Comparison of ENCODE assay signal across 22 cellular contexts in the genomic region with DNA sequence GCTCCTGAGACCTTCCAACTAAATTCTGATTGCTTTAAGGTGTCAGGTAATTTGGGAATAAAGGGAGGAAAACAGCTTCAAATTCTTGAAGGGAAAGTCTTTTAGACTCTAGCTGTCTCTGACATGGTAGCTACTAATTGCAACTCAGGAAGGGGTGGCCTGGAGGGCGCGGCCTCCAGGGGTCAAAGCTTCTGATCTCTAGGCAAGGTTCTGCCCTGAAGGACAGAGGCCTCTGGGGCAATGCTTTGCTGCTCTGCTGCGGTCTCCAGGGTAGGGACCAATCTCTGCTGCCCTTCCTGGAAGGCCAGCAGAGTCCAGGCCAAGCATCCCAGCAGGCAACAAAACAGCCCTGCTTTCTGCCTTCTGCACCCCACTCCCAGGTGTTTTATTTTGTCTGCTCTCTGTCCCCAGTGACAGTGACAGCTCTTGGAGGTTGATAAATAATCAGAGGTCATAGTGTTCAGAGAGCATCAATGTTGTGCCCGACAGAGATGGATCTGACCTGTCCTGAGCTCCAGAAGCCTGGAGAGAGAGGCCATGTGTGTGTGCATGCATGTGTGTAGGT. TPM values are rescaled to one million over a fixed set of nuclear protein-coding genes. Genes with fewer than 3 reads are reported as not detected.
DNase-seq lines count a peak whose midpoint lies in the region; ATAC-seq and TF ChIP-seq lines count a peak whose summit lies in the region.
"Had no signal": no experiment of that assay in that cellular context is flagged by ENCODE, and none has a peak within 500 bp of the region (broad histone marks: within the 10 kb centered on the region; RNA-seq: fewer than 3 reads in every experiment).

No MANE protein-coding gene starts in this region.

- peaks cover 23% of the 10 kb centered on the region for H3K27me3 Mint-ChIP-seq in endothelial cell (ENCODE audit: unreplicated experiment)
- peaks cover 29 to 53% (median 42%) of the 10 kb centered on the region in 5 donors for H3K27me3 Mint-ChIP-seq in naive thymus-derived CD4-positive, alpha-beta T cell
- peaks cover 38% of the 10 kb centered on the region for H3K27me3 Mint-ChIP-seq in progenitor cell of endocrine pancreas

- H3K9me3 Mint-ChIP-seq in endothelial cell (ENCODE audit: unreplicated experiment), result no peaks in the 10 kb centered on the region
- H3K9me3 Mint-ChIP-seq in naive thymus-derived CD4-positive, alpha-beta T cell, result peaks cover 0 to 6% (median 0%) of the 10 kb centered on the region in 11 donors
- no peaks in the 10 kb centered on the region for H3K9me3 Mint-ChIP-seq in progenitor cell of endocrine pancreas (ENCODE audit: low read depth)
- H3K9me3 Mint-ChIP-seq: GM23338 had no signal

- no peak for DNase-seq in endothelial cell (ENCODE audit: low spot score)
- DNase-seq in naive thymus-derived CD4-positive, alpha-beta T cell, result no peak
- no peak for DNase-seq in progenitor cell of endocrine pancreas (ENCODE audit: low spot score, unreplicated experiment)
- DNase-seq in Right ventricle myocardium inferior (ENCODE audit: missing footprints), result no peak
- no peak for DNase-seq in activated CD4-positive, alpha-beta T cell treated with anti-CD3 and anti-CD28 coated beads, Interleukin-2, amount 50 U/mL, for 4 hours
- DNase-seq: BE2C, KBM-7, MV-4-11, NCI-H1105, NCI-H1436 treated with DMSO at 0.1 percent for 48 hours, NCI-H187 treated with DMSO at 0.1 percent for 48 hours, NCI-H2171 treated with DMSO at 0.1 percent for 48 hours, NCI-H524 treated with DMSO at 0.1 percent for 48 hours, NCI-H774, SJCRH30 had no signal

- peaks cover 4% of the 10 kb centered on the region for H3K36me3 Mint-ChIP-seq in endothelial cell (ENCODE audit: low read depth, unreplicated experiment)
- no peaks in the 10 kb centered on the region for H3K36me3 Mint-ChIP-seq in naive thymus-derived CD4-positive, alpha-beta T cell
- no peaks in the 10 kb centered on the region for H3K36me3 Mint-ChIP-seq in progenitor cell of endocrine pancreas (ENCODE audit: insufficient read depth)
- H3K36me3 Mint-ChIP-seq: CD14-positive monocyte had no signal

- intact Hi-C loops in naive thymus-derived CD4-positive, alpha-beta T cell (cut with micrococcal nuclease), result no loop called here
- intact Hi-C loops in Right ventricle myocardium inferior (cut with DNase I), result no loop called here

- CTCF ChIA-PET in HEK293 (lab: Yijun Ruan, JAX), result interaction anchor here (0.7 to 2.8 kb wide), 9 partner anchors 8 to 46 kb away, joined by 3 to 18 read pairs (median 3); no protein-coding TSS in a partner anchor
- CTCF ChIA-PET in naive thymus-derived CD4-positive, alpha-beta T cell (lab: Charles Lee), result no interaction called here

- no peak for ATAC-seq in naive thymus-derived CD4-positive, alpha-beta T cell
- ATAC-seq in Right ventricle myocardium inferior, result no peak
- ATAC-seq in HG03469 (IDR thresholded peaks at IDR 0.05; ENCODE audit: unreplicated experiment), result no peak
- ATAC-seq: GM23338, SK-N-SH treated with all-trans-retinoic acid at 6 μM for 48 hours had no signal

- H3K27me3 ChIP-seq in naive thymus-derived CD4-positive, alpha-beta T cell (ENCODE audit: control insufficient read depth in 2 of 2, insufficient read depth in 2 of 2, low read length in 2 of 2), result peaks cover 0 to 6% of the 10 kb centered on the region in 2 donors
- H3K27me3 ChIP-seq: BE2C had no signal

- peaks cover 0 to 4% of the 10 kb centered on the region in 2 experiments; a peak in 1 of 3 replicates for H3K36me3 ChIP-seq in HEK293 (ENCODE audit: control insufficient read depth in 2 of 2, insufficient read depth in 1 of 2, low read length in 2 of 2)
- H3K36me3 ChIP-seq in naive thymus-derived CD4-positive, alpha-beta T cell (ENCODE audit: control insufficient read depth in 2 of 3, insufficient read depth in 3 of 3, low read length in 3 of 3), result no peaks in the 10 kb centered on the region
- H3K36me3 ChIP-seq: BE2C, SJCRH30 had no signal

- no peak for TF ChIP-seq CTCF in HEK293 (tag by site-specific recombination; IDR thresholded peaks at IDR 0.05)
- TF ChIP-seq CTCF in endothelial cell (IDR thresholded peaks at IDR 0.05; ENCODE audit: unreplicated experiment), result no peak
- TF ChIP-seq CTCF in progenitor cell of endocrine pancreas (IDR thresholded peaks at IDR 0.05; ENCODE audit: unreplicated experiment), result no peak

- H3K27ac ChIP-seq in HEK293 (ENCODE audit: extremely low read depth, low read depth, low read length), result no peak overlapping the region
- no peak overlapping the region for H3K27ac ChIP-seq in naive thymus-derived CD4-positive, alpha-beta T cell (ENCODE audit: low read depth, low read length)
- H3K27ac ChIP-seq: SJCRH30 had no signal

- H3K27ac Mint-ChIP-seq in endothelial cell (ENCODE audit: unreplicated experiment) (no peak overlapping the region), progenitor cell of endocrine pancreas (no peak overlapping the region)
- H3K27ac Mint-ChIP-seq in naive thymus-derived CD4-positive, alpha-beta T cell, result no peak overlapping the region
- H3K27ac Mint-ChIP-seq: GM23338 had no signal

- POLR2A ChIA-PET in HEK293 (lab: Yijun Ruan, JAX), result no interaction called here
- POLR2A ChIA-PET in naive thymus-derived CD4-positive, alpha-beta T cell (lab: Charles Lee), result no interaction called here

- H3K4me1 Mint-ChIP-seq in endothelial cell (ENCODE audit: unreplicated experiment), result peaks cover 6% of the 10 kb centered on the region
- H3K4me1 Mint-ChIP-seq in naive thymus-derived CD4-positive, alpha-beta T cell, result peaks cover 0 to 10% (median 5%) of the 10 kb centered on the region in 7 donors
- H3K4me1 Mint-ChIP-seq in progenitor cell of endocrine pancreas (ENCODE audit: low read depth), result peaks cover 9% of the 10 kb centered on the region

- H3K4me3 Mint-ChIP-seq in endothelial cell (ENCODE audit: unreplicated experiment), result peak overlapping the region; percentile 16
- H3K4me3 Mint-ChIP-seq in naive thymus-derived CD4-positive, alpha-beta T cell, result peak overlapping the region in 6 of 10 donors; percentile 7 to 76 (median 38)
- H3K4me3 Mint-ChIP-seq in progenitor cell of endocrine pancreas (ENCODE audit: low read depth), result peak overlapping the region; percentile 61
- H3K4me3 Mint-ChIP-seq: GM23338 had no signal

- H3K4me3 ChIP-seq in HEK293 (ENCODE audit: low read depth, low read length), result no peak overlapping the region
- H3K4me3 ChIP-seq in naive thymus-derived CD4-positive, alpha-beta T cell (ENCODE audit: low read length), result no peak overlapping the region
- H3K4me3 ChIP-seq: HAP-1, SJCRH30 had no signal

- no peaks in the 10 kb centered on the region for H3K9me3 ChIP-seq in HEK293 (ENCODE audit: control insufficient read depth, insufficient read depth, low read depth, low read length)
- no peaks in the 10 kb centered on the region for H3K9me3 ChIP-seq in naive thymus-derived CD4-positive, alpha-beta T cell (ENCODE audit: control insufficient read depth in 2 of 3, low read length in 3 of 3)
- H3K9me3 ChIP-seq: BE2C, HAP-1, SJCRH30 had no signal

- 0 out of 2 replicates have a peak, but pooled peaks cover 3% of the 10 kb centered on the region for H3K4me1 ChIP-seq in HEK293 (ENCODE audit: control insufficient read depth, insufficient read depth, low read length)
- no peaks in the 10 kb centered on the region for H3K4me1 ChIP-seq in naive thymus-derived CD4-positive, alpha-beta T cell (ENCODE audit: control insufficient read depth in 2 of 2, insufficient read depth in 2 of 2, low read length in 2 of 2)
- H3K4me1 ChIP-seq: BE2C had no signal

TF ChIP-seq in HEK293, 187 proteins besides CTCF, POLR2A, EP300 and RAD21:
- TF ChIP-seq, protein P1, sequence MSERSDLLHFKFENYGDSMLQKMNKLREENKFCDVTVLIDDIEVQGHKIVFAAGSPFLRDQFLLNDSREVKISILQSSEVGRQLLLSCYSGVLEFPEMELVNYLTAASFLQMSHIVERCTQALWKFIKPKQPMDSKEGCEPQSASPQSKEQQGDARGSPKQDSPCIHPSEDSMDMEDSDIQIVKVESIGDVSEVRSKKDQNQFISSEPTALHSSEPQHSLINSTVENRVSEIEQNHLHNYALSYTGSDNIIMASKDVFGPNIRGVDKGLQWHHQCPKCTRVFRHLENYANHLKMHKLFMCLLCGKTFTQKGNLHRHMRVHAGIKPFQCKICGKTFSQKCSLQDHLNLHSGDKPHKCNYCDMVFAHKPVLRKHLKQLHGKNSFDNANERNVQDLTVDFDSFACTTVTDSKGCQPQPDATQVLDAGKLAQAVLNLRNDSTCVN (tag by site-specific recombination; optimal IDR thresholded peaks at IDR 0.05), result no peak
- TF ChIP-seq ZFHX2 (tag by site-specific recombination; conservative IDR thresholded peaks at IDR 0.05), result peak; percentile 42; the same call in 1 of the 2 replicates
- peak; percentile 64 for TF ChIP-seq ZNF707 (tag by site-specific recombination; IDR thresholded peaks at IDR 0.05)
TF ChIP-seq in HEK293: peak in this region for 2.

RNA-seq across cellular contexts. Expression of a gene that starts 1.8 kb away (rescaled TPM):
- 2.9 TPM for total RNA-seq in endothelial cell (ENCODE audit: unreplicated experiment)
- total RNA-seq in naive thymus-derived CD4-positive, alpha-beta T cell, result under 1 TPM in 3 of 5 experiments, not detected in 2; 0.05 to 0.07 (median 0.05) TPM
- under 1 TPM in 1 of 2 donors, not detected in 1; 0.12 TPM for polyA plus RNA-seq in naive thymus-derived CD4-positive, alpha-beta T cell
- 14.9 and 16.3 TPM in 2 replicates for total RNA-seq in progenitor cell of endocrine pancreas
- 21.4 TPM for total RNA-seq in Right ventricle myocardium inferior
- total RNA-seq: HT-29 had no signal
- polyA plus RNA-seq: CD14-positive monocyte had no signal
